ENCODE assay signal across 1 cellular context in the genomic region with DNA sequence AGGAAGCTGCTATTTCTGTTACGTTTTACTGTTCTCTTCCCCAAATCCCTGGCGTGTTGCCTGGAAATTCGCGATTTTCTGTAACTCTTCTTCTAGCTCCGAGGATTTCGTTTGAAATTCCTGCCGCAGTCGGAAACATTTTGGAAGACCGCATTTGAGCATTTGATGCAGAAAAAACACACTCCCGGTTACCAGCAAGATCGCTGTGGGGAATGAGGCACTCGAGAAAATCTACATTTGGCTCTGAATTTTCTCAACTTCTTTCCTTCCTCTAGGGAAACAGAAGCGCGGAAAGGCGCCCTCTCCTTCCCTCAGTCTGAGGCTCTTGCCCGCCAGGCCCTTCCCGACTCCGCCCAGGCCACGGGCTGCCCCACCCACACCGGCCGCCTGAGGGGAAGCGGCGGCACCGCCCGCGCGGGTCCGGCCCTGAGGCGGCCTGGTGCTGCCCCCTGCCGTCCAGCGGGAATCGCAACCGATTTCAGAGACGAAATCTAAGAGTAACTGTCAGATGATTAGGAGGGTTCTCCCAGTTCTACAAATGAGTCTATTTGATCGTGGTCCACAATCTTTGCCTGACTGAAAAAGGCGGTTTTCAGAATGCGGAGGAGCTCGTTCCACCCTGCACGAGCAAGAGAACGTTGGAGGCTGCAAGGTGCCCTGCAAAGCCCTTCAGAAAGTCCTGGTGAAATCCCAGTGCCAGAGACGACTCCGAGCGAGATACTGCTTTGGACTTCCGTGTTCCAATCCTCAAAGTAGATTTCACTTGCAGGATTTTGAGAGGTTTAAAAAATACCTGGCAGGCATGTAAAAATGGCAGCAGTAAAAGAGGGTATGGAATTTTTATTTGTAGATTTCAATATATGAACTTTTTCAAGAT.
TF ChIP-seq lines count a peak whose summit lies in the region.

No MANE protein-coding gene starts in this region.

TF ChIP-seq in HEK293, 187 proteins besides CTCF, POLR2A, EP300 and RAD21 (continued from another document and continues in another):
- TF ChIP-seq, protein P1, sequence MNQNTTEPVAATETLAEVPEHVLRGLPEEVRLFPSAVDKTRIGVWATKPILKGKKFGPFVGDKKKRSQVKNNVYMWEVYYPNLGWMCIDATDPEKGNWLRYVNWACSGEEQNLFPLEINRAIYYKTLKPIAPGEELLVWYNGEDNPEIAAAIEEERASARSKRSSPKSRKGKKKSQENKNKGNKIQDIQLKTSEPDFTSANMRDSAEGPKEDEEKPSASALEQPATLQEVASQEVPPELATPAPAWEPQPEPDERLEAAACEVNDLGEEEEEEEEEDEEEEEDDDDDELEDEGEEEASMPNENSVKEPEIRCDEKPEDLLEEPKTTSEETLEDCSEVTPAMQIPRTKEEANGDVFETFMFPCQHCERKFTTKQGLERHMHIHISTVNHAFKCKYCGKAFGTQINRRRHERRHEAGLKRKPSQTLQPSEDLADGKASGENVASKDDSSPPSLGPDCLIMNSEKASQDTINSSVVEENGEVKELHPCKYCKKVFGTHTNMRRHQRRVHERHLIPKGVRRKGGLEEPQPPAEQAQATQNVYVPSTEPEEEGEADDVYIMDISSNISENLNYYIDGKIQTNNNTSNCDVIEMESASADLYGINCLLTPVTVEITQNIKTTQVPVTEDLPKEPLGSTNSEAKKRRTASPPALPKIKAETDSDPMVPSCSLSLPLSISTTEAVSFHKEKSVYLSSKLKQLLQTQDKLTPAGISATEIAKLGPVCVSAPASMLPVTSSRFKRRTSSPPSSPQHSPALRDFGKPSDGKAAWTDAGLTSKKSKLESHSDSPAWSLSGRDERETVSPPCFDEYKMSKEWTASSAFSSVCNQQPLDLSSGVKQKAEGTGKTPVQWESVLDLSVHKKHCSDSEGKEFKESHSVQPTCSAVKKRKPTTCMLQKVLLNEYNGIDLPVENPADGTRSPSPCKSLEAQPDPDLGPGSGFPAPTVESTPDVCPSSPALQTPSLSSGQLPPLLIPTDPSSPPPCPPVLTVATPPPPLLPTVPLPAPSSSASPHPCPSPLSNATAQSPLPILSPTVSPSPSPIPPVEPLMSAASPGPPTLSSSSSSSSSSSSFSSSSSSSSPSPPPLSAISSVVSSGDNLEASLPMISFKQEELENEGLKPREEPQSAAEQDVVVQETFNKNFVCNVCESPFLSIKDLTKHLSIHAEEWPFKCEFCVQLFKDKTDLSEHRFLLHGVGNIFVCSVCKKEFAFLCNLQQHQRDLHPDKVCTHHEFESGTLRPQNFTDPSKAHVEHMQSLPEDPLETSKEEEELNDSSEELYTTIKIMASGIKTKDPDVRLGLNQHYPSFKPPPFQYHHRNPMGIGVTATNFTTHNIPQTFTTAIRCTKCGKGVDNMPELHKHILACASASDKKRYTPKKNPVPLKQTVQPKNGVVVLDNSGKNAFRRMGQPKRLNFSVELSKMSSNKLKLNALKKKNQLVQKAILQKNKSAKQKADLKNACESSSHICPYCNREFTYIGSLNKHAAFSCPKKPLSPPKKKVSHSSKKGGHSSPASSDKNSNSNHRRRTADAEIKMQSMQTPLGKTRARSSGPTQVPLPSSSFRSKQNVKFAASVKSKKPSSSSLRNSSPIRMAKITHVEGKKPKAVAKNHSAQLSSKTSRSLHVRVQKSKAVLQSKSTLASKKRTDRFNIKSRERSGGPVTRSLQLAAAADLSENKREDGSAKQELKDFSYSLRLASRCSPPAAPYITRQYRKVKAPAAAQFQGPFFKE (tag by site-specific recombination; IDR thresholded peaks at IDR 0.05; ENCODE audit: borderline replicate concordance): no peak
- TF ChIP-seq ZNF654 (tag by site-specific recombination; IDR thresholded peaks at IDR 0.05; ENCODE audit: low read depth): peak; percentile 65
- TF ChIP-seq, protein P2, sequence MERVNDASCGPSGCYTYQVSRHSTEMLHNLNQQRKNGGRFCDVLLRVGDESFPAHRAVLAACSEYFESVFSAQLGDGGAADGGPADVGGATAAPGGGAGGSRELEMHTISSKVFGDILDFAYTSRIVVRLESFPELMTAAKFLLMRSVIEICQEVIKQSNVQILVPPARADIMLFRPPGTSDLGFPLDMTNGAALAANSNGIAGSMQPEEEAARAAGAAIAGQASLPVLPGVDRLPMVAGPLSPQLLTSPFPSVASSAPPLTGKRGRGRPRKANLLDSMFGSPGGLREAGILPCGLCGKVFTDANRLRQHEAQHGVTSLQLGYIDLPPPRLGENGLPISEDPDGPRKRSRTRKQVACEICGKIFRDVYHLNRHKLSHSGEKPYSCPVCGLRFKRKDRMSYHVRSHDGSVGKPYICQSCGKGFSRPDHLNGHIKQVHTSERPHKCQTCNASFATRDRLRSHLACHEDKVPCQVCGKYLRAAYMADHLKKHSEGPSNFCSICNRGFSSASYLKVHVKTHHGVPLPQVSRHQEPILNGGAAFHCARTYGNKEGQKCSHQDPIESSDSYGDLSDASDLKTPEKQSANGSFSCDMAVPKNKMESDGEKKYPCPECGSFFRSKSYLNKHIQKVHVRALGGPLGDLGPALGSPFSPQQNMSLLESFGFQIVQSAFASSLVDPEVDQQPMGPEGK (tag by site-specific recombination; IDR thresholded peaks at IDR 0.05): peak; percentile 51
- TF ChIP-seq ZNF768 (tag by site-specific recombination; IDR thresholded peaks at IDR 0.05): no peak
- no peak for TF ChIP-seq ZNF184 (tag by site-specific recombination; IDR thresholded peaks at IDR 0.05)
- no peak for TF ChIP-seq ZNF302 (tag by site-specific recombination; IDR thresholded peaks at IDR 0.05; ENCODE audit: low read depth)
- peak; percentile 66 for TF ChIP-seq KLF1 (tag by site-specific recombination; IDR thresholded peaks at IDR 0.05)
- TF ChIP-seq SP7 (tag by site-specific recombination; IDR thresholded peaks at IDR 0.05): peak; percentile 20; the same call in 1 of the 2 replicates
- TF ChIP-seq ZNF133 (tag by site-specific recombination; IDR thresholded peaks at IDR 0.05): no peak
- TF ChIP-seq ZBTB8A (tag by site-specific recombination; IDR thresholded peaks at IDR 0.05): peak; percentile 54
- TF ChIP-seq, protein P3, sequence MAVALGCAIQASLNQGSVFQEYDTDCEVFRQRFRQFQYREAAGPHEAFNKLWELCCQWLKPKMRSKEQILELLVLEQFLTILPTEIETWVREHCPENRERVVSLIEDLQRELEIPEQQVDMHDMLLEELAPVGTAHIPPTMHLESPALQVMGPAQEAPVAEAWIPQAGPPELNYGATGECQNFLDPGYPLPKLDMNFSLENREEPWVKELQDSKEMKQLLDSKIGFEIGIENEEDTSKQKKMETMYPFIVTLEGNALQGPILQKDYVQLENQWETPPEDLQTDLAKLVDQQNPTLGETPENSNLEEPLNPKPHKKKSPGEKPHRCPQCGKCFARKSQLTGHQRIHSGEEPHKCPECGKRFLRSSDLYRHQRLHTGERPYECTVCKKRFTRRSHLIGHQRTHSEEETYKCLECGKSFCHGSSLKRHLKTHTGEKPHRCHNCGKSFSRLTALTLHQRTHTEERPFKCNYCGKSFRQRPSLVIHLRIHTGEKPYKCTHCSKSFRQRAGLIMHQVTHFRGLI (tag by site-specific recombination; IDR thresholded peaks at IDR 0.05): no peak
- peak; percentile 73 for TF ChIP-seq IKZF3 (tag by site-specific recombination; IDR thresholded peaks at IDR 0.05)
- TF ChIP-seq ZBTB20 (tag by site-specific recombination; IDR thresholded peaks at IDR 0.05): peak; percentile 38; the same call in 1 of the 2 replicates
- no peak for TF ChIP-seq ZNF791 (tag by site-specific recombination; IDR thresholded peaks at IDR 0.05)
- TF ChIP-seq YY1 (tag by site-specific recombination; IDR thresholded peaks at IDR 0.05): no peak; the same call in 1 of the 2 replicates
- peak; percentile 76 for TF ChIP-seq ZNF335 (tag by site-specific recombination; conservative IDR thresholded peaks at IDR 0.05)
- peak; percentile 87 for TF ChIP-seq ZFHX2 (tag by site-specific recombination; conservative IDR thresholded peaks at IDR 0.05)
- peak; percentile 64; the same call in 1 of the 2 replicates for TF ChIP-seq ZNF501 (tag by site-specific recombination; IDR thresholded peaks at IDR 0.05)
- TF ChIP-seq EGR2 (tag by site-specific recombination; IDR thresholded peaks at IDR 0.05; ENCODE audit: low read depth): peak; percentile 72
- TF ChIP-seq, protein P4, sequence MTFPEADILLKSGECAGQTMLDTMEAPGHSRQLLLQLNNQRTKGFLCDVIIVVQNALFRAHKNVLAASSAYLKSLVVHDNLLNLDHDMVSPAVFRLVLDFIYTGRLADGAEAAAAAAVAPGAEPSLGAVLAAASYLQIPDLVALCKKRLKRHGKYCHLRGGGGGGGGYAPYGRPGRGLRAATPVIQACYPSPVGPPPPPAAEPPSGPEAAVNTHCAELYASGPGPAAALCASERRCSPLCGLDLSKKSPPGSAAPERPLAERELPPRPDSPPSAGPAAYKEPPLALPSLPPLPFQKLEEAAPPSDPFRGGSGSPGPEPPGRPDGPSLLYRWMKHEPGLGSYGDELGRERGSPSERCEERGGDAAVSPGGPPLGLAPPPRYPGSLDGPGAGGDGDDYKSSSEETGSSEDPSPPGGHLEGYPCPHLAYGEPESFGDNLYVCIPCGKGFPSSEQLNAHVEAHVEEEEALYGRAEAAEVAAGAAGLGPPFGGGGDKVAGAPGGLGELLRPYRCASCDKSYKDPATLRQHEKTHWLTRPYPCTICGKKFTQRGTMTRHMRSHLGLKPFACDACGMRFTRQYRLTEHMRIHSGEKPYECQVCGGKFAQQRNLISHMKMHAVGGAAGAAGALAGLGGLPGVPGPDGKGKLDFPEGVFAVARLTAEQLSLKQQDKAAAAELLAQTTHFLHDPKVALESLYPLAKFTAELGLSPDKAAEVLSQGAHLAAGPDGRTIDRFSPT (tag by site-specific recombination; IDR thresholded peaks at IDR 0.05): peak; percentile 74
- TF ChIP-seq ZNF221 (tag by site-specific recombination; IDR thresholded peaks at IDR 0.05; ENCODE audit: borderline replicate concordance): no peak
- TF ChIP-seq, protein P5, sequence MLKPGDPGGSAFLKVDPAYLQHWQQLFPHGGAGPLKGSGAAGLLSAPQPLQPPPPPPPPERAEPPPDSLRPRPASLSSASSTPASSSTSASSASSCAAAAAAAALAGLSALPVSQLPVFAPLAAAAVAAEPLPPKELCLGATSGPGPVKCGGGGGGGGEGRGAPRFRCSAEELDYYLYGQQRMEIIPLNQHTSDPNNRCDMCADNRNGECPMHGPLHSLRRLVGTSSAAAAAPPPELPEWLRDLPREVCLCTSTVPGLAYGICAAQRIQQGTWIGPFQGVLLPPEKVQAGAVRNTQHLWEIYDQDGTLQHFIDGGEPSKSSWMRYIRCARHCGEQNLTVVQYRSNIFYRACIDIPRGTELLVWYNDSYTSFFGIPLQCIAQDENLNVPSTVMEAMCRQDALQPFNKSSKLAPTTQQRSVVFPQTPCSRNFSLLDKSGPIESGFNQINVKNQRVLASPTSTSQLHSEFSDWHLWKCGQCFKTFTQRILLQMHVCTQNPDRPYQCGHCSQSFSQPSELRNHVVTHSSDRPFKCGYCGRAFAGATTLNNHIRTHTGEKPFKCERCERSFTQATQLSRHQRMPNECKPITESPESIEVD (tag by site-specific recombination; IDR thresholded peaks at IDR 0.05): peak; percentile 48; the same call in 1 of the 2 replicates
- TF ChIP-seq KLF9 (tag by site-specific recombination; IDR thresholded peaks at IDR 0.05; ENCODE audit: low read depth): peak; percentile 85
- TF ChIP-seq ZNF561 (tag by site-specific recombination; IDR thresholded peaks at IDR 0.05; ENCODE audit: borderline replicate concordance): peak; percentile 97
- peak; percentile 49 for TF ChIP-seq ZEB2 (tag by site-specific recombination; IDR thresholded peaks at IDR 0.05)
- TF ChIP-seq ZNF341 (tag by site-specific recombination; IDR thresholded peaks at IDR 0.05; ENCODE audit: low read depth): 0 out of 2 replicates have a peak, but pooled peaks have one; percentile 21
- peak; percentile 51 for TF ChIP-seq SP3 (tag by site-specific recombination; IDR thresholded peaks at IDR 0.05)
- 0 out of 2 replicates have a peak, but pooled peaks have one; percentile 14 for TF ChIP-seq ZNF629 (tag by site-specific recombination; IDR thresholded peaks at IDR 0.05)
- TF ChIP-seq ZNF549 (tag by site-specific recombination; IDR thresholded peaks at IDR 0.05): no peak
- TF ChIP-seq, protein P6, sequence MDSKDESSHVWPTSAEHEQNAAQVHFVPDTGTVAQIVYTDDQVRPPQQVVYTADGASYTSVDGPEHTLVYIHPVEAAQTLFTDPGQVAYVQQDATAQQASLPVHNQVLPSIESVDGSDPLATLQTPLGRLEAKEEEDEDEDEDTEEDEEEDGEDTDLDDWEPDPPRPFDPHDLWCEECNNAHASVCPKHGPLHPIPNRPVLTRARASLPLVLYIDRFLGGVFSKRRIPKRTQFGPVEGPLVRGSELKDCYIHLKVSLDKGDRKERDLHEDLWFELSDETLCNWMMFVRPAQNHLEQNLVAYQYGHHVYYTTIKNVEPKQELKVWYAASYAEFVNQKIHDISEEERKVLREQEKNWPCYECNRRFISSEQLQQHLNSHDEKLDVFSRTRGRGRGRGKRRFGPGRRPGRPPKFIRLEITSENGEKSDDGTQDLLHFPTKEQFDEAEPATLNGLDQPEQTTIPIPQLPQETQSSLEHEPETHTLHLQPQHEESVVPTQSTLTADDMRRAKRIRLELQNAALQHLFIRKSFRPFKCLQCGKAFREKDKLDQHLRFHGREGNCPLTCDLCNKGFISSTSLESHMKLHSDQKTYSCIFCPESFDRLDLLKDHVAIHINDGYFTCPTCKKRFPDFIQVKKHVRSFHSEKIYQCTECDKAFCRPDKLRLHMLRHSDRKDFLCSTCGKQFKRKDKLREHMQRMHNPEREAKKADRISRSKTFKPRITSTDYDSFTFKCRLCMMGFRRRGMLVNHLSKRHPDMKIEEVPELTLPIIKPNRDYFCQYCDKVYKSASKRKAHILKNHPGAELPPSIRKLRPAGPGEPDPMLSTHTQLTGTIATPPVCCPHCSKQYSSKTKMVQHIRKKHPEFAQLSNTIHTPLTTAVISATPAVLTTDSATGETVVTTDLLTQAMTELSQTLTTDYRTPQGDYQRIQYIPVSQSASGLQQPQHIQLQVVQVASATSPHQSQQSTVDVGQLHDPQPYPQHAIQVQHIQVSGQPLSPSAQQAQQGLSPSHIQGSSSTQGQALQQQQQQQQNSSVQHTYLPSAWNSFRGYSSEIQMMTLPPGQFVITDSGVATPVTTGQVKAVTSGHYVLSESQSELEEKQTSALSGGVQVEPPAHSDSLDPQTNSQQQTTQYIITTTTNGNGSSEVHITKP (tag by site-specific recombination; IDR thresholded peaks at IDR 0.05): peak; percentile 22; the same call in 1 of the 2 replicates
- TF ChIP-seq ZNF624 (tag by site-specific recombination; IDR thresholded peaks at IDR 0.05): no peak
- TF ChIP-seq ZNF132 (tag by site-specific recombination; IDR thresholded peaks at IDR 0.05; ENCODE audit: borderline replicate concordance): no peak
- TF ChIP-seq, protein P7, sequence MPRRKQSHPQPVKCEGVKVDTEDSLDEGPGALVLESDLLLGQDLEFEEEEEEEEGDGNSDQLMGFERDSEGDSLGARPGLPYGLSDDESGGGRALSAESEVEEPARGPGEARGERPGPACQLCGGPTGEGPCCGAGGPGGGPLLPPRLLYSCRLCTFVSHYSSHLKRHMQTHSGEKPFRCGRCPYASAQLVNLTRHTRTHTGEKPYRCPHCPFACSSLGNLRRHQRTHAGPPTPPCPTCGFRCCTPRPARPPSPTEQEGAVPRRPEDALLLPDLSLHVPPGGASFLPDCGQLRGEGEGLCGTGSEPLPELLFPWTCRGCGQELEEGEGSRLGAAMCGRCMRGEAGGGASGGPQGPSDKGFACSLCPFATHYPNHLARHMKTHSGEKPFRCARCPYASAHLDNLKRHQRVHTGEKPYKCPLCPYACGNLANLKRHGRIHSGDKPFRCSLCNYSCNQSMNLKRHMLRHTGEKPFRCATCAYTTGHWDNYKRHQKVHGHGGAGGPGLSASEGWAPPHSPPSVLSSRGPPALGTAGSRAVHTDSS (tag by site-specific recombination; IDR thresholded peaks at IDR 0.05): no peak
